Comparison of ENCODE assay signal across 8 cellular contexts in the genomic region with DNA sequence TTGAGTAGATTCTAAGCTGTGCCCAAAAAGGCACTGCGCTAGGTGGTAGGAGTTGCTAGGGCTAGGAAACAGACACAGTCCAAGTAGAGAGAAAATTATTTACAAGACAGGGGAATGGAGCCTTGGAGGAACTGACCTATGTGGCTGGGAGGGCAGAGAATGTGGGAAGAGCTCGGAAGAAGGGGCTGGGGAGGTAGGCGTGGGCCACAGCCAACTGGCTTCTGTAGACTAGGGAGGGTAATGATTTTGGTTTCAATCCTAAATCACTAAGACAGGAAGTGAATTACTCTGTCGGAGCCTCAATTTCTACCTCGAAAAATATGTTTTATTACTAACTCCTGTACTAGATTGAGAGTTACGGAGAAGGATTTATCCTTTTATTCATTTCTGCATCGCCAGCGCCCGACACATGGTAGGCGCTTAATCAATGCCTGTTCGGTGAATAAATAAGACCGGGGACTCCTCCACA. TPM values are rescaled to one million over a fixed set of nuclear protein-coding genes. Genes with fewer than 3 reads are reported as not detected.
DNase-seq lines count a peak whose midpoint lies in the region; ATAC-seq, FAIRE-seq and TF ChIP-seq lines count a peak whose summit lies in the region.

No MANE protein-coding gene starts in this region.

- H3K4me3 ChIP-seq in AG09309 (ENCODE audit: control insufficient read depth, low read depth, low read length) = peak overlapping the region; percentile 54
- peak overlapping the region; percentile 99 for H3K4me3 ChIP-seq in Loucy (ENCODE audit: low read length, poor library complexity, severe bottlenecking)
- peak overlapping the region; percentile 46 to 58 (median 52) for H3K4me3 ChIP-seq in mammary epithelial cell (replicated peaks in 1 of 3; ENCODE audit: insufficient read depth in 1 of 3, low read depth in 2 of 3, low read length in 3 of 3)
- H3K4me3 ChIP-seq in lower leg skin (ENCODE audit: low read depth, poor library complexity, severe bottlenecking) = peak overlapping the region; percentile 12
- H3K4me3 ChIP-seq in tibial artery = peak overlapping the region; percentile 80 to 88

- H3K79me2 ChIP-seq in Loucy (ENCODE audit: insufficient read depth, low read length) (peaks cover 43% of the 10 kb centered on the region), mammary epithelial cell (ENCODE audit: insufficient read depth, low read length) (peaks cover 44% of the 10 kb centered on the region)

- ATAC-seq in GM19395 (IDR thresholded peaks at IDR 0.05; ENCODE audit: unreplicated experiment) = peak; percentile 26

- no peaks in the 10 kb centered on the region for H3K9me2 ChIP-seq in Loucy (replicated peaks; ENCODE audit: low read depth, low read length)

- TF ChIP-seq CTCF in AG09309 (IDR thresholded peaks at IDR 0.05; ENCODE audit: control insufficient read depth, insufficient read depth, low read depth, low read length, missing control alignments) = no peak
- TF ChIP-seq CTCF in Loucy (conservative IDR thresholded peaks at IDR 0.05; ENCODE audit: low read length) = no peak
- no peak for TF ChIP-seq CTCF in mammary epithelial cell (conservative IDR thresholded peaks at IDR 0.05 in 1 of 2, IDR thresholded peaks at IDR 0.05 in 1 of 2; ENCODE audit: extremely low read depth in 1 of 2, insufficient read depth in 1 of 2, low read depth in 1 of 2, low read length in 2 of 2)
- TF ChIP-seq CTCF in lower leg skin (IDR thresholded peaks at IDR 0.05) = no peak
- no peak for TF ChIP-seq CTCF in tibial artery (IDR thresholded peaks at IDR 0.05)
- TF ChIP-seq CTCF in D721Med (IDR thresholded peaks at IDR 0.05; ENCODE audit: insufficient read depth, missing control alignments) = no peak

- H2AFZ ChIP-seq in Loucy (ENCODE audit: low read length) (peak overlapping the region; percentile 95), mammary epithelial cell (ENCODE audit: low read depth, low read length) (peak overlapping the region; percentile 87)

- H4K20me1 ChIP-seq in Loucy (ENCODE audit: insufficient read depth, low read length, poor library complexity, severe bottlenecking) (peaks cover 29% of the 10 kb centered on the region), mammary epithelial cell (ENCODE audit: insufficient read depth, low read length) (no peaks in the 10 kb centered on the region)

- in situ Hi-C loops in mammary epithelial cell (cut with MboI; ENCODE audit: low sequenced_read_pairs in 2 of 2) = no loop called here

- H3K4me1 ChIP-seq in Loucy (ENCODE audit: insufficient read depth, low read length, poor library complexity, severe bottlenecking) (peaks cover 39% of the 10 kb centered on the region), mammary epithelial cell (ENCODE audit: insufficient read depth, low read length) (peaks cover 29% of the 10 kb centered on the region), tibial artery (peaks cover 0 to 42% (median 25%) of the 10 kb centered on the region in 4 donors)

- CTCF ChIA-PET in mammary epithelial cell (lab: Charles Lee; ENCODE audit: low non-redundant PET) = no interaction called here

- H3K4me2 ChIP-seq in Loucy (ENCODE audit: low read depth, low read length, poor library complexity, severe bottlenecking) (peak overlapping the region; percentile 97), mammary epithelial cell (ENCODE audit: insufficient read depth, low read depth, low read length) (peak overlapping the region; percentile 80)

- H3K9me3 ChIP-seq in Loucy (ENCODE audit: insufficient read depth, low read depth, low read length) = no peaks in the 10 kb centered on the region
- no peaks in the 10 kb centered on the region for H3K9me3 ChIP-seq in mammary epithelial cell (replicated peaks; ENCODE audit: insufficient read depth, low read length)
- H3K9me3 ChIP-seq in tibial artery = no peaks in the 10 kb centered on the region

- BruUV-seq in mammary epithelial cell (replicated peaks; lab: Mats Ljungman, UMichigan) = TSS peak; percentile 87

- H3K9ac ChIP-seq in Loucy (ENCODE audit: low read depth, low read length, poor library complexity, severe bottlenecking) = peak overlapping the region; percentile 63
- peak overlapping the region; percentile 66 for H3K9ac ChIP-seq in mammary epithelial cell (ENCODE audit: insufficient read depth, low read length)

- intact Hi-C loops in mammary epithelial cell (cut with micrococcal nuclease) (loop anchor here (1.0 to 5.0 kb wide), 2 partner anchors 64 to 86 kb away; no protein-coding TSS in a partner anchor), lower leg skin (cut with DNase I; ENCODE audit: low total_unique reads) (no loop called here), tibial artery (cut with DNase I; ENCODE audit: low total_unique reads) (loop anchor here (2.0 kb wide), 2 partner anchors 14 to 44 kb away; no protein-coding TSS in a partner anchor)

- no peaks in the 10 kb centered on the region for H3K27me3 ChIP-seq in Loucy (ENCODE audit: insufficient read depth, low read length, poor library complexity, severe bottlenecking)
- no peaks in the 10 kb centered on the region for H3K27me3 ChIP-seq in mammary epithelial cell (ENCODE audit: insufficient read depth, low read length)
- no peaks in the 10 kb centered on the region for H3K27me3 ChIP-seq in tibial artery

- FAIRE-seq in D721Med (lab: Jason Lieb, UNC) = no peak

- H3K27ac ChIP-seq in mammary epithelial cell (ENCODE audit: insufficient read depth, low read depth, low read length) (peak overlapping the region; percentile 57), tibial artery (peak overlapping the region; percentile 82 to 93)

- DNase-seq in AG09309 (ENCODE audit: low read depth) (no peak), mammary epithelial cell (no peak), lower leg skin (ENCODE audit: low spot score in 2 of 2) (no peak), tibial artery (no peak), DMS153 treated with DMSO at 0.1 percent for 48 hours (lab: John Stamatoyannopoulos, UW; ENCODE audit: unreplicated experiment) (no peak), D721Med (ENCODE audit: insufficient read length, low spot score) (no peak)

- dilution Hi-C loops in mammary epithelial cell (cut with HindIII; ENCODE audit: low sequenced_read_pairs) = no loop called here

- peaks cover 2% of the 10 kb centered on the region; the same call in 1 of the 2 replicates for H3F3A ChIP-seq in Loucy (ENCODE audit: low read depth)

- no peak for TF ChIP-seq POLR2A in lower leg skin (IDR thresholded peaks at IDR 0.05)

- H3K36me3 ChIP-seq in Loucy (ENCODE audit: insufficient read depth, low read length) = no peaks in the 10 kb centered on the region
- H3K36me3 ChIP-seq in mammary epithelial cell (ENCODE audit: insufficient read depth, low read length) = peaks cover 4% of the 10 kb centered on the region
- no peaks in the 10 kb centered on the region for H3K36me3 ChIP-seq in tibial artery

- WGBS in mammary epithelial cell (ENCODE audit: low coverage, missing lambda C conversion rate) = 0% methylated on average over 10 of the region's 12 CpGs
- 2 to 4% methylated on average over 12 of the region's 12 CpGs for WGBS in lower leg skin, 2 donors

RNA-seq across cellular contexts. Expression of a gene that starts 0.5 kb away (rescaled TPM):
- total RNA-seq in mammary epithelial cell = 10 to 100 TPM; 22.2 to 29.7 TPM
- polyA plus RNA-seq in mammary epithelial cell = 7.7 TPM
- polyA minus RNA-seq in mammary epithelial cell = 18.8 TPM
- total RNA-seq in lower leg skin = 10 to 100 TPM; 23.7 to 58.6 (median 37.0) TPM

RNA-seq across cellular contexts. Expression of a gene that starts 31.9 kb away (rescaled TPM):
- total RNA-seq in mammary epithelial cell (under 1 TPM; 0.28 to 0.83 TPM), lower leg skin (under 1 TPM in 1 of 4 donors, not detected in 3; 0.54 TPM)
- 0.50 TPM for polyA plus RNA-seq in mammary epithelial cell
- polyA minus RNA-seq in mammary epithelial cell = not detected

Comparison
In these comparisons a context has a peak if more than half of its experiments do, and no peak if none do; other contexts are left out.
1. H3K4me3 ChIP-seq: peak in every context shown above with its lines; median percentile 99 in Loucy; 84 in tibial artery; 54 in AG09309; 52 in mammary epithelial cell; 12 in lower leg skin.